ENCODE assay signal across 8 cellular contexts in the genomic region with DNA sequence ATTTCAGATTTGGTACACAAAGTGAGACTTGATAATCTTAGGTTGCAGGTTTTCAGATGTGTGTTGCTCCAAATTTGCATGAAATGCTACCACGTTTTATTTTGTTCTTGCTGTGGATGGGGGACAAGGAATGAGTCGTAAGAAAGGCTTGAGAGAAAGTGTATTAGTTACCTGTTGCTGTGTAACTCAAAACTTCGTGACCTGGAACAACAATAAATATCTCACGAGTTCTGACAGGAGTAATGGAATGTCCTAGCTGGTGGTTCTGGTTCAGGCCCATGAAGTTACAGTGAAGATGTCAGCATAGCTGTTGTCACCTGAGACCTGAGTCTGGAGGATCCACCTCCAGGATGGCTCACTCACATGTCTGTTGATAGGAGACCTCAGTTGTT. TPM values are rescaled to one million over a fixed set of nuclear protein-coding genes. Genes with fewer than 3 reads are reported as not detected.
DNase-seq lines count a peak whose midpoint lies in the region; ATAC-seq and TF ChIP-seq lines count a peak whose summit lies in the region.

No MANE protein-coding gene starts in this region.

- CTCF ChIA-PET in Panc1 (lab: Charles Lee), result no interaction called here

- 40 to 52% (median 42%) methylated on average over 4 of the region's 4 CpGs for WGBS in psoas muscle, 3 donors

- in situ Hi-C loops in Panc1 (cut with HindIII; ENCODE audit: low pct_unique_long_range_greater_than_20kb, low sequenced_read_pairs), result no loop called here

- H3K27me3 ChIP-seq in GM06990 (replicated peaks; ENCODE audit: control insufficient read depth, insufficient read depth, low read length) (no peaks in the 10 kb centered on the region), Panc1 (ENCODE audit: control insufficient read depth, insufficient read depth, low read length) (no peaks in the 10 kb centered on the region), psoas muscle (ENCODE audit: insufficient read depth in 3 of 3, low read length in 2 of 3) (no peaks in the 10 kb centered on the region)

- peaks cover 5% of the 10 kb centered on the region for H3K36me3 ChIP-seq in GM06990 (ENCODE audit: control insufficient read depth, insufficient read depth, low read length)
- no peaks in the 10 kb centered on the region; the same call in 1 of the 2 replicates for H3K36me3 ChIP-seq in Panc1 (ENCODE audit: control insufficient read depth, insufficient read depth, low read length)
- H3K36me3 ChIP-seq in psoas muscle (ENCODE audit: insufficient read depth in 1 of 2, low read depth in 1 of 2), result peaks cover 2% of the 10 kb centered on the region in 2 donors

- TF ChIP-seq CTCF in GM06990 (IDR thresholded peaks at IDR 0.05; ENCODE audit: insufficient read depth, low read length, poor library complexity, severe bottlenecking) (no peak), Panc1 (IDR thresholded peaks at IDR 0.05) (no peak), psoas muscle (IDR thresholded peaks at IDR 0.05) (no peak)

- peak overlapping the region; percentile 83 for H3K4me3 ChIP-seq in GM06990 (replicated peaks; ENCODE audit: low read depth, low read length)
- peak overlapping the region; percentile 75 to 95 for H3K4me3 ChIP-seq in Panc1 (ENCODE audit: low read depth in 2 of 2, low read length in 2 of 2)
- H3K4me3 ChIP-seq in psoas muscle, result peak overlapping the region; percentile 93

- no peak for DNase-seq in GM06990 (ENCODE audit: extremely low read depth, insufficient read length)
- DNase-seq in Panc1 (ENCODE audit: low read depth, low spot score), result no peak
- peak; percentile 8 for DNase-seq in epithelial cell of prostate (ENCODE audit: low read depth, low spot score)
- no peak for DNase-seq in psoas muscle
- no peak for DNase-seq in MV-4-11 (lab: John Stamatoyannopoulos, UW)
- DNase-seq in dermis blood vessel endothelial cell, result no peak
- DNase-seq in NCI-H1092 (lab: John Stamatoyannopoulos, UW), result no peak

- ATAC-seq in Panc1 (no peak), psoas muscle (no peak), GM18907 (IDR thresholded peaks at IDR 0.05; ENCODE audit: unreplicated experiment) (no peak)

- TSS peak; percentile 75 for BruUV-seq in Panc1 (replicated peaks; lab: Mats Ljungman, UMichigan)

- intact Hi-C loops in Panc1 (cut with micrococcal nuclease; ENCODE audit: unreplicated experiment), result no loop called here
- intact Hi-C loops in psoas muscle (cut with DNase I), result no loop called here

- H3K4me1 ChIP-seq in Panc1 (ENCODE audit: control insufficient read depth, insufficient read depth, low read length) (peaks cover 14% of the 10 kb centered on the region), psoas muscle (no peaks in the 10 kb centered on the region)

- POLR2A ChIA-PET in Panc1 (lab: Charles Lee), result no interaction called here

- H3K27ac ChIP-seq in Panc1 (ENCODE audit: low read length) (peak overlapping the region; percentile 86), epithelial cell of prostate (peak overlapping the region; percentile 69), psoas muscle (no peak overlapping the region)

- peaks cover 14% of the 10 kb centered on the region; the same call in 1 of the 2 replicates for H3K9me3 ChIP-seq in Panc1 (ENCODE audit: control insufficient read depth, insufficient read depth, low read depth, low read length)
- peaks cover 21% of the 10 kb centered on the region for H3K9me3 ChIP-seq in psoas muscle

RNA-seq across cellular contexts. Expression of a gene that starts 1.2 kb away (rescaled TPM):
- 12.6 TPM for total RNA-seq in Panc1 (2021; ENCODE audit: unreplicated experiment)
- polyA plus RNA-seq in Panc1 (2012; ENCODE audit: insufficient read length), result 1.8 TPM
- total RNA-seq in psoas muscle, result 1 to 10 TPM; 1.5 to 2.5 (median 2.0) TPM
- 1 to 10 TPM in 1 of 3 donors, under 1 TPM in 2; 0.35 to 1.3 (median 0.86) TPM for polyA plus RNA-seq in psoas muscle
- total RNA-seq in dermis blood vessel endothelial cell, result 5.6 and 6.1 TPM in 2 replicates

RNA-seq across cellular contexts. Expression of a gene that starts 25.3 kb away (rescaled TPM):
- total RNA-seq in Panc1 (2021; ENCODE audit: unreplicated experiment) (84.0 TPM), psoas muscle (10 to 100 TPM; 13.9 to 33.3 (median 16.4) TPM), dermis blood vessel endothelial cell (24.1 and 31.8 TPM in 2 replicates)
- polyA plus RNA-seq in Panc1 (2012; ENCODE audit: insufficient read length), result 93.9 TPM
- polyA plus RNA-seq in psoas muscle, result 10 to 100 TPM; 29.5 to 81.0 (median 77.4) TPM

RNA-seq across cellular contexts. Expression of a gene that starts 46.9 kb away (rescaled TPM):
- total RNA-seq in Panc1 (2021; ENCODE audit: unreplicated experiment), result 6.6 TPM
- polyA plus RNA-seq in Panc1 (2012; ENCODE audit: insufficient read length), result 3.2 TPM
- total RNA-seq in psoas muscle, result 1 to 10 TPM; 2.0 to 3.1 (median 2.4) TPM
- 1 to 10 TPM; 1.1 to 1.8 (median 1.8) TPM for polyA plus RNA-seq in psoas muscle
- total RNA-seq in dermis blood vessel endothelial cell, result 3.4 and 3.7 TPM in 2 replicates

RNA-seq across cellular contexts. Expression of a gene that starts 51.2 kb away (rescaled TPM):
- total RNA-seq in Panc1 (2021; ENCODE audit: unreplicated experiment), result 48.5 TPM
- polyA plus RNA-seq in Panc1 (2012; ENCODE audit: insufficient read length), result 37.7 TPM
- 10 to 100 TPM in 1 of 4 donors, 1 to 10 TPM in 3; 2.4 to 15.3 (median 5.1) TPM for total RNA-seq in psoas muscle
- 1 to 10 TPM; 3.8 to 8.1 (median 7.8) TPM for polyA plus RNA-seq in psoas muscle
- total RNA-seq in dermis blood vessel endothelial cell, result 57.9 and 67.4 TPM in 2 replicates
